In the genomic region with DNA sequence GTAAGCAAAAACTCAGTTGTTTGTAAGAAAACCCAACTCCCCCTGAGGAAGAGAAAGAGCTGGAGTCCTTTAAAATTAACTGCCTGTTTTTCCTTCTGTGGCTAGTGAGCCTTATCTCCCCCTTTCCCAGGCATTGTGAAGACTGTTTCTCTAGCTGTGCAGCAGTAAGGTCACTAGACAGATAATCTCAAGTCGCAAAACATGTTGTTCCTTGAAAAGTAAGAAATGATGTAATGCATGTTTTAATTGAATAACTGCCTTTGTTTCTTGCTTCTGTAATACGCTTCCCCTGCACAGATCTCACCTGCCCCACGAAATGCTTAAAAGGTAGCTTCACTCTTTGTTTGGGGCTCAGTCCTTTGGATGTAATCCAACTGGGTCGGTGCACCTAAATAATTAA, we compare ENCODE assay signal across 34 cellular contexts. TPM values are rescaled to one million over a fixed set of nuclear protein-coding genes. Genes with fewer than 3 reads are reported as not detected.
"Had no signal": no experiment of that assay in that cellular context is flagged by ENCODE, and none has a peak within 500 bp of the region (broad histone marks: within the 10 kb centered on the region; RNA-seq: fewer than 3 reads in every experiment).

No MANE protein-coding gene starts in this region.

- H3K36me3 Mint-ChIP-seq: stimulated activated effector memory CD8-positive, alpha-beta T cell treated with anti-CD3 and anti-CD28 coated beads, Interleukin-12 subunit alpha, Interleukin-12 subunit beta, amount 100 ng/mL, for 72 hours; stimulated activated memory B cell treated with anti-CD40 and anti-IgM and Interleukin-4, amounts not matched to agents 10 μg/mL and 1 μg/mL and 100 μg/mL, for 72 hours; stimulated activated naive B cell treated with anti-CD40 and anti-IgM and Interleukin-4, amounts not matched to agents 10 μg/mL and 1 μg/mL and 100 μg/mL, for 72 hours; type B pancreatic cell had no signal

- H3K27ac Mint-ChIP-seq: stimulated activated effector memory CD8-positive, alpha-beta T cell treated with anti-CD3 and anti-CD28 coated beads, Interleukin-12 subunit alpha, Interleukin-12 subunit beta, amount 100 ng/mL, for 72 hours; stimulated activated memory B cell treated with anti-CD40 and anti-IgM and Interleukin-4, amounts not matched to agents 10 μg/mL and 1 μg/mL and 100 μg/mL, for 72 hours; stimulated activated naive B cell treated with anti-CD40 and anti-IgM and Interleukin-4, amounts not matched to agents 10 μg/mL and 1 μg/mL and 100 μg/mL, for 72 hours; stimulated activated naive CD8-positive, alpha-beta T cell treated with anti-CD3 and anti-CD28 coated beads, Interleukin-15, amount 100 ng/mL, for 72 hours; stimulated activated naive CD8-positive, alpha-beta T cell treated with anti-CD3 and anti-CD28 coated beads, Interleukin-15, Interleukin-2, amounts not matched to agents 100 ng/mL and 50 ng/mL, for 24 hours; type B pancreatic cell had no signal

- H3K36me3 ChIP-seq: stomach, suprapubic skin, thoracic aorta, thyroid gland, tibial artery, tibial nerve, transverse colon, upper lobe of left lung, upper lobe of right lung, uterus, vagina had no signal

- H3K4me3 Mint-ChIP-seq: stimulated activated effector memory CD8-positive, alpha-beta T cell treated with anti-CD3 and anti-CD28 coated beads, Interleukin-12 subunit alpha, Interleukin-12 subunit beta, amount 100 ng/mL, for 72 hours; stimulated activated memory B cell treated with anti-CD40 and anti-IgM and Interleukin-4, amounts not matched to agents 10 μg/mL and 1 μg/mL and 100 μg/mL, for 72 hours; stimulated activated naive B cell treated with anti-CD40 and anti-IgM and Interleukin-4, amounts not matched to agents 10 μg/mL and 1 μg/mL and 100 μg/mL, for 72 hours; stimulated activated naive CD8-positive, alpha-beta T cell treated with anti-CD3 and anti-CD28 coated beads, Interleukin-15, amount 100 ng/mL, for 72 hours; stimulated activated naive CD8-positive, alpha-beta T cell treated with anti-CD3 and anti-CD28 coated beads, Interleukin-15, Interleukin-2, amounts not matched to agents 100 ng/mL and 50 ng/mL, for 24 hours; type B pancreatic cell had no signal

- H3K4me1 ChIP-seq: stomach, suprapubic skin, testis, thyroid gland, tibial artery, tibial nerve, transverse colon, upper lobe of left lung, upper lobe of right lung, uterus, vagina had no signal

- FAIRE-seq: urothelium cell line had no signal

- H3K4me3 ChIP-seq: stomach, suprapubic skin, testis, thoracic aorta, thyroid gland, tibial artery, tibial nerve, transverse colon, upper lobe of left lung, upper lobe of right lung, uterus, vagina had no signal

- H3K4me1 Mint-ChIP-seq: stimulated activated effector memory CD8-positive, alpha-beta T cell treated with anti-CD3 and anti-CD28 coated beads, Interleukin-12 subunit alpha, Interleukin-12 subunit beta, amount 100 ng/mL, for 72 hours; stimulated activated memory B cell treated with anti-CD40 and anti-IgM and Interleukin-4, amounts not matched to agents 10 μg/mL and 1 μg/mL and 100 μg/mL, for 72 hours; stimulated activated naive B cell treated with anti-CD40 and anti-IgM and Interleukin-4, amounts not matched to agents 10 μg/mL and 1 μg/mL and 100 μg/mL, for 72 hours; stimulated activated naive CD8-positive, alpha-beta T cell treated with anti-CD3 and anti-CD28 coated beads, Interleukin-15, amount 100 ng/mL, for 72 hours had no signal

- H3K9me3 ChIP-seq: stomach, suprapubic skin, testis, thoracic aorta, thyroid gland, tibial artery, tibial nerve, transverse colon, upper lobe of left lung, upper lobe of right lung, uterus, vagina had no signal

- H3K9me3 Mint-ChIP-seq: stimulated activated effector memory CD8-positive, alpha-beta T cell treated with anti-CD3 and anti-CD28 coated beads, Interleukin-12 subunit alpha, Interleukin-12 subunit beta, amount 100 ng/mL, for 72 hours; stimulated activated memory B cell treated with anti-CD40 and anti-IgM and Interleukin-4, amounts not matched to agents 10 μg/mL and 1 μg/mL and 100 μg/mL, for 72 hours; stimulated activated naive B cell treated with anti-CD40 and anti-IgM and Interleukin-4, amounts not matched to agents 10 μg/mL and 1 μg/mL and 100 μg/mL, for 72 hours; stimulated activated naive CD8-positive, alpha-beta T cell treated with anti-CD3 and anti-CD28 coated beads, Interleukin-15, amount 100 ng/mL, for 72 hours; stimulated activated naive CD8-positive, alpha-beta T cell treated with anti-CD3 and anti-CD28 coated beads, Interleukin-15, Interleukin-2, amounts not matched to agents 100 ng/mL and 50 ng/mL, for 24 hours; type B pancreatic cell had no signal

- H3K27ac ChIP-seq: stomach, suprapubic skin, thoracic aorta, thyroid gland, tibial artery, tibial nerve, transverse colon, upper lobe of left lung, upper lobe of right lung, uterus, vagina had no signal

- H3K27me3 Mint-ChIP-seq: stimulated activated memory B cell treated with anti-CD40 and anti-IgM and Interleukin-4, amounts not matched to agents 10 μg/mL and 1 μg/mL and 100 μg/mL, for 72 hours; stimulated activated naive B cell treated with anti-CD40 and anti-IgM and Interleukin-4, amounts not matched to agents 10 μg/mL and 1 μg/mL and 100 μg/mL, for 72 hours; stimulated activated naive CD8-positive, alpha-beta T cell treated with anti-CD3 and anti-CD28 coated beads, Interleukin-15, amount 100 ng/mL, for 72 hours; stimulated activated naive CD8-positive, alpha-beta T cell treated with anti-CD3 and anti-CD28 coated beads, Interleukin-15, Interleukin-2, amounts not matched to agents 100 ng/mL and 50 ng/mL, for 24 hours; type B pancreatic cell had no signal

- ATAC-seq: stimulated activated effector memory CD8-positive, alpha-beta T cell treated with anti-CD3 and anti-CD28 coated beads, Interleukin-12 subunit alpha, Interleukin-12 subunit beta, amount 100 ng/mL, for 72 hours; stimulated activated memory B cell treated with anti-CD40 and anti-IgM and Interleukin-4, amounts not matched to agents 10 μg/mL and 1 μg/mL and 100 μg/mL, for 72 hours; stimulated activated naive B cell treated with anti-CD40 and anti-IgM and Interleukin-4, amounts not matched to agents 10 μg/mL and 1 μg/mL and 100 μg/mL, for 72 hours; stimulated activated naive CD8-positive, alpha-beta T cell treated with anti-CD3 and anti-CD28 coated beads, Interleukin-15, amount 100 ng/mL, for 72 hours; stimulated activated naive CD8-positive, alpha-beta T cell treated with anti-CD3 and anti-CD28 coated beads, Interleukin-15, Interleukin-2, amounts not matched to agents 100 U/mL and 50 U/mL, for 24 hours; upper lobe of right lung had no signal

- H3K27me3 ChIP-seq: stomach, suprapubic skin, testis, thyroid gland, tibial artery, tibial nerve, transverse colon, upper lobe of left lung, upper lobe of right lung, uterus, vagina had no signal

- DNase-seq: stimulated activated CD4-positive, alpha-beta T cell treated with anti-CD3 and anti-CD28 coated beads, Interleukin-2, amount 100 ng/mL, for 48 hours; stimulated activated CD4-positive, alpha-beta T cell treated with anti-CD3 and anti-CD28 coated beads, Interleukin-4, amount 100 ng/mL, for 1 hour; stimulated activated CD4-positive, alpha-beta T cell treated with anti-CD3 and anti-CD28 coated beads, Interleukin-4, amount 100 ng/mL, for 24 hours; stimulated activated CD4-positive, alpha-beta T cell treated with anti-CD3 and anti-CD28 coated beads, Interleukin-4, amount 100 ng/mL, for 4 hours; stimulated activated CD8-positive, alpha-beta memory T cell treated with anti-CD3 and anti-CD28 coated beads, Interleukin-4, amount 100 ng/mL, for 48 hours; stimulated activated naive B cell treated with anti-CD40 and anti-IgM and Interleukin-4, amounts not matched to agents 10 μg/mL and 1 μg/mL and 100 μg/mL, for 72 hours; stimulated activated naive CD4-positive, alpha-beta T cell; stimulated activated naive CD4-positive, alpha-beta T cell treated with Interleukin-2 at 50 U/mL for 16 hours; stimulated activated naive CD8-positive, alpha-beta T cell treated with anti-CD3 and anti-CD28 coated beads, Interleukin-15, amount 100 ng/mL, for 72 hours; stimulated activated naive CD8-positive, alpha-beta T cell treated with anti-CD3 and anti-CD28 coated beads, Interleukin-15, Interleukin-2, amounts not matched to agents 100 U/mL and 50 U/mL, for 24 hours; stomach; substantia nigra; testis; thyroid gland; tibial artery; transverse colon; trophoblast cell; upper lobe of left lung; upper lobe of right lung; uterus had no signal

RNA-seq across cellular contexts. Expression of a gene that starts 5.8 kb away (rescaled TPM):
- total RNA-seq: stomach, subcutaneous adipose tissue, suprapubic skin, temporal lobe, thoracic aorta, thyroid gland, tibial nerve, transverse colon, upper lobe of right lung, ureter, urinary bladder, uterus, vagina had no signal
- polyA plus RNA-seq: stomach, thymus, urinary bladder had no signal

RNA-seq across cellular contexts. Expression of a gene that starts 12.6 kb away (rescaled TPM):
- total RNA-seq: stomach, subcutaneous adipose tissue, suprapubic skin, temporal lobe, testis, thoracic aorta, thyroid gland, tibial nerve, transverse colon, upper lobe of left lung, upper lobe of right lung, ureter, urinary bladder, uterus, vagina had no signal
- polyA plus RNA-seq: stomach, thymus, urinary bladder had no signal

RNA-seq across cellular contexts. Expression of a gene that starts 15.3 kb away (rescaled TPM):
- total RNA-seq: stomach, subcutaneous adipose tissue, suprapubic skin, temporal lobe, thoracic aorta, thyroid gland, tibial nerve, transverse colon, upper lobe of left lung, upper lobe of right lung, ureter, urinary bladder, uterus, vagina had no signal
- polyA plus RNA-seq: stomach, thymus, urinary bladder had no signal

RNA-seq across cellular contexts. Expression of a gene that starts 51.6 kb away (rescaled TPM):
- total RNA-seq: stomach, thoracic aorta, transverse colon, urinary bladder, uterus had no signal
